ENCODE assay signal across 10 cellular contexts in genomic region chr5:127705120-127705892, GRCh38. TPM values are rescaled to one million over a fixed set of nuclear protein-coding genes. Genes with fewer than 3 reads are reported as not detected.
A peak's percentile ranks its signal among the peaks of the same experiment; 100 is the strongest.
DNase-seq lines count a peak whose midpoint lies in the region; ATAC-seq, FAIRE-seq and TF ChIP-seq lines count a peak whose summit lies in the region.
"Had no signal": no experiment of that assay in that cellular context is flagged by ENCODE, and none has a peak within 500 bp of the region (broad histone marks: within the 10 kb centered on the region; RNA-seq: fewer than 3 reads in every experiment).

No MANE protein-coding gene starts in this region.

- H3K4me3 ChIP-seq in BJ (ENCODE audit: low read depth, low read length), result no peak overlapping the region
- H3K4me3 ChIP-seq in adrenal gland, result peak overlapping the region in 1 of 4 donors; percentile 30
- H3K4me3 ChIP-seq in keratinocyte (ENCODE audit: control insufficient read depth in 2 of 3, extremely low read depth in 1 of 3, insufficient read depth in 2 of 3, low read depth in 1 of 3, low read length in 3 of 3), result no peak overlapping the region
- no peak overlapping the region for H3K4me3 ChIP-seq in dorsolateral prefrontal cortex

- no peak overlapping the region for H3K4me3 Mint-ChIP-seq in activated T-helper 2 cell treated with anti-CD3 and anti-CD28 coated beads, Interferon-gamma antibody, Interleukin-2, Interleukin-4, amounts not matched to agents 10 μg/mL and 5 μg/mL and 100 μg/mL, durations not matched to agents 14 hours and 24 hours and 36 hours (ENCODE audit: low read depth)

- DNase-seq in BJ (ENCODE audit: low read depth) (peak; percentile 31), adrenal gland (peak; percentile 44 to 77 (median 54)), keratinocyte (ENCODE audit: low read depth, low spot score) (no peak), NCI-H510A treated with DMSO at 0.1 percent for 48 hours (lab: John Stamatoyannopoulos, UW) (no peak), dorsolateral prefrontal cortex (no peak), mucosa of gallbladder (ENCODE audit: low spot score) (no peak)
- no peak for DNase-seq in activated T-helper 2 cell treated with anti-CD3 and anti-CD28 coated beads, Interferon-gamma antibody, Interleukin-2, Interleukin-4, amounts not matched to agents 10 μg/mL and 5 μg/mL and 100 μg/mL, durations not matched to agents 14 hours and 24 hours and 36 hours (ENCODE audit: low spot score)
- DNase-seq: activated CD8-positive, alpha-beta memory T cell treated with anti-CD3 and anti-CD28 coated beads, Interleukin-2, amount 50 U/mL, for 48 hours; KG1 had no signal

- peak; percentile 75 for ATAC-seq in HG03354 (IDR thresholded peaks at IDR 0.05; ENCODE audit: poor library complexity, severe bottlenecking, unreplicated experiment)

- WGBS in adrenal gland, 4 donors, result 35 to 39% (median 37%) methylated on average over 4 of the region's 4 CpGs

- H3K27me3 ChIP-seq in BJ (ENCODE audit: control insufficient read depth, insufficient read depth, low read length) (peaks cover 8% of the 10 kb centered on the region), adrenal gland (no peaks in the 10 kb centered on the region), keratinocyte (ENCODE audit: control insufficient read depth, extremely low read depth, insufficient read depth, low read length) (peaks cover 12% of the 10 kb centered on the region), dorsolateral prefrontal cortex (no peaks in the 10 kb centered on the region)

- TF ChIP-seq CTCF in BJ (IDR thresholded peaks at IDR 0.05; ENCODE audit: insufficient read depth, low read depth, low read length) (no peak), adrenal gland (IDR thresholded peaks at IDR 0.05) (no peak), keratinocyte (optimal IDR thresholded peaks at IDR 0.05 in 1 of 3, IDR thresholded peaks at IDR 0.05 in 1 of 3, conservative IDR thresholded peaks at IDR 0.05 in 1 of 3; ENCODE audit: extremely low read depth in 1 of 3, insufficient read depth in 2 of 3, low read length in 3 of 3) (no peak), dorsolateral prefrontal cortex (IDR thresholded peaks at IDR 0.05 in 54 of 56, conservative IDR thresholded peaks at IDR 0.05 in 2 of 56; ENCODE audit: low read depth in 1 of 56, partially characterized antibody in 56 of 56) (no peak)

- no peaks in the 10 kb centered on the region for H3K36me3 Mint-ChIP-seq in activated T-helper 2 cell treated with anti-CD3 and anti-CD28 coated beads, Interferon-gamma antibody, Interleukin-2, Interleukin-4, amounts not matched to agents 10 μg/mL and 5 μg/mL and 100 μg/mL, durations not matched to agents 14 hours and 24 hours and 36 hours (ENCODE audit: low read depth)

- H3K27me3 Mint-ChIP-seq in activated T-helper 2 cell treated with anti-CD3 and anti-CD28 coated beads, Interferon-gamma antibody, Interleukin-2, Interleukin-4, amounts not matched to agents 10 μg/mL and 5 μg/mL and 100 μg/mL, durations not matched to agents 14 hours and 24 hours and 36 hours (ENCODE audit: low read depth), result peaks cover 8% of the 10 kb centered on the region

- no peak overlapping the region for H3K27ac Mint-ChIP-seq in activated T-helper 2 cell treated with anti-CD3 and anti-CD28 coated beads, Interferon-gamma antibody, Interleukin-2, Interleukin-4, amounts not matched to agents 10 μg/mL and 5 μg/mL and 100 μg/mL, durations not matched to agents 14 hours and 24 hours and 36 hours

- CTCF ChIA-PET in BJ (lab: Yijun Ruan, JAX), result no interaction called here

- no peaks in the 10 kb centered on the region for H3K4me1 Mint-ChIP-seq in activated T-helper 2 cell treated with anti-CD3 and anti-CD28 coated beads, Interferon-gamma antibody, Interleukin-2, Interleukin-4, amounts not matched to agents 10 μg/mL and 5 μg/mL and 100 μg/mL, durations not matched to agents 14 hours and 24 hours and 36 hours (ENCODE audit: low read depth)

- H3K9me1 ChIP-seq in keratinocyte (ENCODE audit: control insufficient read depth, extremely low read depth, insufficient read depth, low read length), result no peaks in the 10 kb centered on the region

- no peaks in the 10 kb centered on the region for H3K9me3 Mint-ChIP-seq in activated T-helper 2 cell treated with anti-CD3 and anti-CD28 coated beads, Interferon-gamma antibody, Interleukin-2, Interleukin-4, amounts not matched to agents 10 μg/mL and 5 μg/mL and 100 μg/mL, durations not matched to agents 14 hours and 24 hours and 36 hours

- intact Hi-C loops in adrenal gland (cut with DNase I) (no loop called here), dorsolateral prefrontal cortex (cut with DNase I) (no loop called here)
- intact Hi-C loops in activated T-helper 2 cell treated with anti-CD3 and anti-CD28 coated beads, Interferon-gamma antibody, Interleukin-2, Interleukin-4, amounts not matched to agents 10 μg/mL and 5 μg/mL and 100 μg/mL, durations not matched to agents 14 hours and 24 hours and 36 hours (cut with micrococcal nuclease), result no loop called here

- no peak overlapping the region for H3K9ac ChIP-seq in keratinocyte (ENCODE audit: control insufficient read depth, extremely low read depth, insufficient read depth, low read length)

- H3K36me3 ChIP-seq in BJ (ENCODE audit: control insufficient read depth, insufficient read depth, low read length) (no peaks in the 10 kb centered on the region), adrenal gland (replicated peaks in 1 of 2) (no peaks in the 10 kb centered on the region), keratinocyte (ENCODE audit: control insufficient read depth in 2 of 2, extremely low read depth in 1 of 2, insufficient read depth in 2 of 2, low read length in 2 of 2) (no peaks in the 10 kb centered on the region)

- TF ChIP-seq POLR2A in adrenal gland (IDR thresholded peaks at IDR 0.05), result no peak

- peaks cover 17 to 21% of the 10 kb centered on the region in 2 donors for H3K4me1 ChIP-seq in adrenal gland (replicated peaks in 1 of 2)
- no peaks in the 10 kb centered on the region for H3K4me1 ChIP-seq in keratinocyte (ENCODE audit: control insufficient read depth, extremely low read depth, insufficient read depth, low read length)

- H3K4me2 ChIP-seq in keratinocyte (ENCODE audit: control insufficient read depth, extremely low read depth, insufficient read depth, low read depth, low read length), result no peak overlapping the region

- no peak overlapping the region for H2AFZ ChIP-seq in keratinocyte (ENCODE audit: control insufficient read depth, low read length)

- no peaks in the 10 kb centered on the region for H3K9me3 ChIP-seq in adrenal gland (replicated peaks in 1 of 3)
- no peaks in the 10 kb centered on the region for H3K9me3 ChIP-seq in keratinocyte (ENCODE audit: control insufficient read depth, low read depth, low read length)

- no peaks in the 10 kb centered on the region for H3K79me2 ChIP-seq in keratinocyte (ENCODE audit: control insufficient read depth, insufficient read depth, low read length)

- dilution Hi-C loops in keratinocyte (cut with MboI; ENCODE audit: extremely low pct_ligation_motif_present, low sequenced_read_pairs), result no loop called here

- no peaks in the 10 kb centered on the region for H4K20me1 ChIP-seq in keratinocyte (ENCODE audit: control insufficient read depth, extremely low read depth, insufficient read depth, low read length)

- peak overlapping the region in 4 of 5 donors; percentile 5 to 50 (median 36) for H3K27ac ChIP-seq in adrenal gland
- no peak overlapping the region for H3K27ac ChIP-seq in keratinocyte (ENCODE audit: control insufficient read depth, insufficient read depth, low read length)
- no peak overlapping the region for H3K27ac ChIP-seq in dorsolateral prefrontal cortex

- POLR2A ChIA-PET in BJ (lab: Charles Lee), result no interaction called here

- peak; percentile 5 for FAIRE-seq in keratinocyte (lab: Jason Lieb, UNC)

RNA-seq across cellular contexts. Expression of gene CCDC192, which starts 2.1 kb away (rescaled TPM):
- polyA plus RNA-seq in BJ (2011; rRNA removed), result not detected in 2 replicates
- polyA minus RNA-seq in BJ (2011; rRNA and poly(A)+ RNA removed), result not detected in 2 replicates
- total RNA-seq in adrenal gland, result under 1 TPM in 1 of 8 donors, not detected in 7; 0.38 TPM
- polyA plus RNA-seq in adrenal gland, result under 1 TPM; 0.35 to 0.56 (median 0.54) TPM
- not detected in 3 replicates for polyA plus RNA-seq in keratinocyte
- polyA plus RNA-seq in keratinocyte (2011; ENCODE audit: low read depth), result not detected
- not detected in 2 replicates for polyA plus RNA-seq in keratinocyte (2011; cell fraction: cytosol; rRNA removed)
- not detected in 2 replicates for polyA plus RNA-seq in keratinocyte (2011; cell fraction: nucleus; rRNA removed)
- 0.19 and 0.52 TPM in 2 replicates for polyA plus RNA-seq in keratinocyte (2012; ENCODE audit: low replicate concordance)
- polyA minus RNA-seq in keratinocyte, result not detected in 3 replicates
- not detected for polyA minus RNA-seq in keratinocyte (2011; cell fraction: cytosol; rRNA and poly(A)+ RNA removed)
- polyA minus RNA-seq in keratinocyte (2011; cell fraction: nucleus; rRNA and poly(A)+ RNA removed), result not detected in 2 replicates
- total RNA-seq in activated T-helper 2 cell treated with anti-CD3 and anti-CD28 coated beads, Interferon-gamma antibody, Interleukin-2, Interleukin-4, amounts not matched to agents 10 μg/mL and 5 μg/mL and 100 μg/mL, durations not matched to agents 14 hours and 24 hours and 36 hours, result not detected in 2 replicates
- total RNA-seq in dorsolateral prefrontal cortex, result under 1 TPM in 9 of 120 experiments, not detected in 111; 0.45 to 0.67 (median 0.55) TPM
- not detected for total RNA-seq in mucosa of gallbladder

RNA-seq across cellular contexts. Expression of gene CTXN3, which starts 56.4 kb away (rescaled TPM):
- polyA plus RNA-seq in BJ (2011; rRNA removed), result not detected in 2 replicates
- polyA minus RNA-seq in BJ (2011; rRNA and poly(A)+ RNA removed), result not detected in 2 replicates
- total RNA-seq in adrenal gland, result not detected
- not detected for polyA plus RNA-seq in adrenal gland
- polyA plus RNA-seq in keratinocyte, result 0.10 to 0.40 TPM (median 0.22 TPM) in 3 replicates
- not detected for polyA plus RNA-seq in keratinocyte (2011; ENCODE audit: low read depth)
- 0.19 and 0.22 TPM in 2 replicates for polyA plus RNA-seq in keratinocyte (2011; cell fraction: cytosol; rRNA removed)
- polyA plus RNA-seq in keratinocyte (2011; cell fraction: nucleus; rRNA removed), result 0.28 and 0.48 TPM in 2 replicates
- polyA plus RNA-seq in keratinocyte (2012; ENCODE audit: low replicate concordance), result not detected in 2 replicates
- not detected in 3 replicates for polyA minus RNA-seq in keratinocyte
- polyA minus RNA-seq in keratinocyte (2011; cell fraction: cytosol; rRNA and poly(A)+ RNA removed), result not detected
- 0.62 TPM in 1 of 2 replicates, not detected in the other for polyA minus RNA-seq in keratinocyte (2011; cell fraction: nucleus; rRNA and poly(A)+ RNA removed)
- not detected in 2 replicates for total RNA-seq in activated T-helper 2 cell treated with anti-CD3 and anti-CD28 coated beads, Interferon-gamma antibody, Interleukin-2, Interleukin-4, amounts not matched to agents 10 μg/mL and 5 μg/mL and 100 μg/mL, durations not matched to agents 14 hours and 24 hours and 36 hours
- total RNA-seq in dorsolateral prefrontal cortex, result 10 to 100 TPM in 81 of 120 experiments, 1 to 10 TPM in 39; 1.4 to 43.9 (median 13.0) TPM
- not detected for total RNA-seq in mucosa of gallbladder

Comparison
In these comparisons a context has a peak if more than half of its experiments do, and no peak if none do; other contexts are left out.
1. DNase-seq: peak in BJ (single experiment) and adrenal gland (7 of 7); none in keratinocyte (single experiment), activated T-helper 2 cell treated with anti-CD3 and anti-CD28 coated beads, Interferon-gamma antibody, Interleukin-2, Interleukin-4, amounts not matched to agents 10 μg/mL and 5 μg/mL and 100 μg/mL, durations not matched to agents 14 hours and 24 hours and 36 hours (single experiment), NCI-H510A treated with DMSO at 0.1 percent for 48 hours (single experiment), dorsolateral prefrontal cortex (0 of 10) and mucosa of gallbladder (single experiment).
2. H3K27ac ChIP-seq: peak in adrenal gland (4 of 5); none in keratinocyte (single experiment) and dorsolateral prefrontal cortex (0 of 59).